In the genomic region with DNA sequence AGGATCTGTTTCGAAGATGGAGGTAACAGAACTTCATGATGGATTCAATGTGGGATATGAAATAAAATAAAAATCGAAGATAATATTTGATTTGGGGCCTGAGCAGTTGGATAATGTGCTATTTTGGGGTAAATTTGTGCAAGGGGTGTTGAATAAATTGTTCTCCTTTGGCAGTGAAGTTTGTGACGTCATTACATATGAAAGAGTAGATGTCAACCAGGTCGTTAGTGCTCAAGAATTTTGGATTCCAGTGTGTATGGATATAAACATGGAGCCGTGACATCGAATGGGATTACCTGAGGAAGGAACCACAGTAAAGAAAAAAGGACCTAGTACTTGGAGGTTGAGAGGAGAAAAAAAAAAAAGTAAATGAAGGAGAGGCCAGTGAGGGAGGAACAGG, we compare ENCODE assay signal across 26 cellular contexts.
"Had no signal": no experiment of that assay in that cellular context is flagged by ENCODE, and none has a peak within 500 bp of the region (broad histone marks: within the 10 kb centered on the region; RNA-seq: fewer than 3 reads in every experiment).

No MANE protein-coding gene starts in this region.

- H3K36me3 ChIP-seq: stomach, suprapubic skin, thoracic aorta, thyroid gland, tibial artery, tibial nerve, transverse colon, upper lobe of left lung, upper lobe of right lung, uterus, vagina had no signal

- H3K4me3 ChIP-seq: stomach, suprapubic skin, testis, thoracic aorta, thyroid gland, tibial artery, tibial nerve, transverse colon, upper lobe of left lung, upper lobe of right lung, uterus, vagina had no signal

- FAIRE-seq: urothelium cell line had no signal

- H3K4me1 ChIP-seq: stomach, testis, thyroid gland, tibial artery, tibial nerve, transverse colon, upper lobe of left lung, upper lobe of right lung, uterus, vagina had no signal

- H3K27me3 ChIP-seq: stomach, suprapubic skin, testis, thyroid gland, tibial artery, tibial nerve, transverse colon, upper lobe of left lung, upper lobe of right lung, uterus, vagina had no signal

- H3K27ac ChIP-seq: stomach, suprapubic skin, testis, thoracic aorta, thyroid gland, tibial artery, tibial nerve, transverse colon, upper lobe of left lung, upper lobe of right lung, uterus, vagina had no signal

- DNase-seq: stimulated activated CD4-positive, alpha-beta T cell treated with anti-CD3 and anti-CD28 coated beads, Interleukin-2, amount 100 ng/mL, for 48 hours; stimulated activated CD4-positive, alpha-beta T cell treated with anti-CD3 and anti-CD28 coated beads, Interleukin-4, amount 100 ng/mL, for 1 hour; stimulated activated CD4-positive, alpha-beta T cell treated with anti-CD3 and anti-CD28 coated beads, Interleukin-4, amount 100 ng/mL, for 24 hours; stimulated activated CD4-positive, alpha-beta T cell treated with anti-CD3 and anti-CD28 coated beads, Interleukin-4, amount 100 ng/mL, for 4 hours; stimulated activated CD8-positive, alpha-beta memory T cell treated with anti-CD3 and anti-CD28 coated beads, Interleukin-4, amount 100 ng/mL, for 48 hours; stimulated activated naive B cell treated with anti-CD40 and anti-IgM and Interleukin-4, amounts not matched to agents 10 μg/mL and 1 μg/mL and 100 μg/mL, for 72 hours; stimulated activated naive CD4-positive, alpha-beta T cell; stimulated activated naive CD4-positive, alpha-beta T cell treated with Interleukin-2 at 50 U/mL for 16 hours; stimulated activated naive CD8-positive, alpha-beta T cell treated with anti-CD3 and anti-CD28 coated beads, Interleukin-15, amount 100 ng/mL, for 72 hours; stimulated activated naive CD8-positive, alpha-beta T cell treated with anti-CD3 and anti-CD28 coated beads, Interleukin-15, Interleukin-2, amounts not matched to agents 100 U/mL and 50 U/mL, for 24 hours; stomach; substantia nigra; testis; thyroid gland; tibial artery; transverse colon; upper lobe of left lung; upper lobe of right lung; uterus had no signal

- ATAC-seq: stimulated activated effector memory CD8-positive, alpha-beta T cell treated with anti-CD3 and anti-CD28 coated beads, Interleukin-12 subunit alpha, Interleukin-12 subunit beta, amount 100 ng/mL, for 72 hours; stimulated activated memory B cell treated with anti-CD40 and anti-IgM and Interleukin-4, amounts not matched to agents 10 μg/mL and 1 μg/mL and 100 μg/mL, for 72 hours; stimulated activated naive B cell treated with anti-CD40 and anti-IgM and Interleukin-4, amounts not matched to agents 10 μg/mL and 1 μg/mL and 100 μg/mL, for 72 hours; stimulated activated naive CD8-positive, alpha-beta T cell treated with anti-CD3 and anti-CD28 coated beads, Interleukin-15, amount 100 ng/mL, for 72 hours; stimulated activated naive CD8-positive, alpha-beta T cell treated with anti-CD3 and anti-CD28 coated beads, Interleukin-15, Interleukin-2, amounts not matched to agents 100 U/mL and 50 U/mL, for 24 hours; upper lobe of right lung had no signal

- H3K9me3 ChIP-seq: stomach, suprapubic skin, testis, thoracic aorta, thyroid gland, tibial artery, tibial nerve, transverse colon, upper lobe of left lung, upper lobe of right lung, uterus, vagina had no signal
